19 cellular contexts compared by ENCODE assay signal in genomic region chr3:32963871-32964270, GRCh38. TPM values are rescaled to one million over a fixed set of nuclear protein-coding genes. Genes with fewer than 3 reads are reported as not detected.
DNase-seq lines count a peak whose midpoint lies in the region; ATAC-seq lines count a peak whose summit lies in the region.
"Had no signal": no experiment of that assay in that cellular context is flagged by ENCODE, and none has a peak within 500 bp of the region (broad histone marks: within the 10 kb centered on the region; RNA-seq: fewer than 3 reads in every experiment).

No MANE protein-coding gene starts in this region.

- no peaks in the 10 kb centered on the region for H3K27me3 Mint-ChIP-seq in activated T-cell treated with anti-CD3 and anti-CD28 coated beads, Interleukin-2, amount 50 U/mL, for 24 hours
- H3K27me3 Mint-ChIP-seq in T-helper 2 cell treated with Interferon-gamma antibody and Interleukin-4, amounts not matched to agents 5 μg/mL and 100 μg/mL, for 36 hours (ENCODE audit: low read depth) = no peaks in the 10 kb centered on the region

- H3K14ac ChIP-seq in trophoblast cell (ENCODE audit: low read length) = no peak overlapping the region

- no peak overlapping the region for H4K12ac ChIP-seq in trophoblast cell (ENCODE audit: low read depth, low read length)

- no peak overlapping the region for H3K23ac ChIP-seq in trophoblast cell (ENCODE audit: low read length)

- H4K91ac ChIP-seq in trophoblast cell (ENCODE audit: low read depth, low read length) = no peak overlapping the region

- no peak overlapping the region for H2AK5ac ChIP-seq in trophoblast cell (ENCODE audit: low read length)

- H3K18ac ChIP-seq in trophoblast cell (ENCODE audit: low read length) = no peak overlapping the region

- no peaks in the 10 kb centered on the region for H3K79me2 ChIP-seq in trophoblast cell (ENCODE audit: control insufficient read depth, insufficient read depth, low read length, poor library complexity)

- no peak overlapping the region for H2BK5ac ChIP-seq in trophoblast cell (ENCODE audit: low read depth, low read length, poor library complexity)

- H3K9me3 Mint-ChIP-seq in activated T-cell treated with anti-CD3 and anti-CD28 coated beads, Interleukin-2, amount 50 U/mL, for 24 hours = peaks cover 27% of the 10 kb centered on the region
- H3K9me3 Mint-ChIP-seq in T-helper 2 cell treated with Interferon-gamma antibody and Interleukin-4, amounts not matched to agents 5 μg/mL and 100 μg/mL, for 36 hours = peaks cover 32% of the 10 kb centered on the region
- peaks cover 18 to 22% of the 10 kb centered on the region in 2 donors for H3K9me3 Mint-ChIP-seq in activated naive CD4-positive, alpha-beta T cell treated with anti-CD3 and anti-CD28 coated beads, Interleukin-2, amount 50 U/mL, for 72 hours

- no peaks in the 10 kb centered on the region for H3K36me3 ChIP-seq in trophoblast cell (ENCODE audit: control insufficient read depth in 1 of 2, insufficient read depth in 2 of 2, low read length in 2 of 2)
- H3K36me3 ChIP-seq: esophagus squamous epithelium, upper lobe of right lung had no signal

- no peaks in the 10 kb centered on the region for H3K27me3 ChIP-seq in trophoblast cell (ENCODE audit: insufficient read depth, low read length)
- H3K27me3 ChIP-seq: esophagus squamous epithelium, upper lobe of right lung had no signal

- peak; percentile 67 to 71 for ATAC-seq in activated naive CD4-positive, alpha-beta T cell treated with anti-CD3 and anti-CD28 coated beads, Interleukin-2, amount 50 U/mL, for 72 hours
- ATAC-seq: A549, right cardiac atrium, upper lobe of right lung had no signal

- H3K4me1 ChIP-seq in trophoblast cell (ENCODE audit: control insufficient read depth in 1 of 2, insufficient read depth in 2 of 2, low read length in 2 of 2) = no peaks in the 10 kb centered on the region
- H3K4me1 ChIP-seq: esophagus squamous epithelium had no signal

- no peak overlapping the region for H3K4me3 ChIP-seq in trophoblast cell (ENCODE audit: low read depth, low read length)
- H3K4me3 ChIP-seq: A549, esophagus squamous epithelium, upper lobe of right lung had no signal

- no peak overlapping the region for H3K27ac ChIP-seq in trophoblast cell (ENCODE audit: low read depth, low read length)
- H3K27ac ChIP-seq: A549, C4-2B, esophagus squamous epithelium, KMS-11, upper lobe of right lung had no signal

- no peak overlapping the region for H3K9ac ChIP-seq in trophoblast cell (ENCODE audit: low read length)
- H3K9ac ChIP-seq: KMS-11 had no signal

- no peak overlapping the region for H4K8ac ChIP-seq in trophoblast cell (ENCODE audit: low read depth, low read length)

- no peak overlapping the region for H2BK12ac ChIP-seq in trophoblast cell (ENCODE audit: low read length)

- H3K27ac Mint-ChIP-seq in activated T-cell treated with anti-CD3 and anti-CD28 coated beads, Interleukin-2, amount 50 U/mL, for 24 hours = peak overlapping the region; percentile 64
- H3K27ac Mint-ChIP-seq in T-helper 2 cell treated with Interferon-gamma antibody and Interleukin-4, amounts not matched to agents 5 μg/mL and 100 μg/mL, for 36 hours = peak overlapping the region; percentile 6
- H3K27ac Mint-ChIP-seq in activated naive CD4-positive, alpha-beta T cell treated with anti-CD3 and anti-CD28 coated beads, Interleukin-2, amount 50 U/mL, for 72 hours = no peak overlapping the region
- H3K27ac Mint-ChIP-seq: memory B cell had no signal

- no peak overlapping the region for H3K4me3 Mint-ChIP-seq in activated T-cell treated with anti-CD3 and anti-CD28 coated beads, Interleukin-2, amount 50 U/mL, for 24 hours
- no peak overlapping the region for H3K4me3 Mint-ChIP-seq in T-helper 2 cell treated with Interferon-gamma antibody and Interleukin-4, amounts not matched to agents 5 μg/mL and 100 μg/mL, for 36 hours
- H3K4me3 Mint-ChIP-seq: memory B cell had no signal

- no peak overlapping the region for H3K4me2 ChIP-seq in trophoblast cell (ENCODE audit: low read length)
- H3K4me2 ChIP-seq: A549, KMS-11 had no signal

- H2BK120ac ChIP-seq in trophoblast cell (ENCODE audit: insufficient read depth, low read length, poor library complexity) = no peak overlapping the region

- peaks cover 52% of the 10 kb centered on the region for H3K4me1 Mint-ChIP-seq in activated T-cell treated with anti-CD3 and anti-CD28 coated beads, Interleukin-2, amount 50 U/mL, for 24 hours (ENCODE audit: low read depth)
- peaks cover 51% of the 10 kb centered on the region for H3K4me1 Mint-ChIP-seq in T-helper 2 cell treated with Interferon-gamma antibody and Interleukin-4, amounts not matched to agents 5 μg/mL and 100 μg/mL, for 36 hours (ENCODE audit: low read depth)

- no CpG with 5 or more reads among the region's 3 CpGs for WGBS in trophoblast cell (ENCODE audit: extremely low coverage, insufficient coverage, insufficient read length)

- peaks cover 8% of the 10 kb centered on the region for H3K9me3 ChIP-seq in trophoblast cell (ENCODE audit: insufficient read depth, low read depth, low read length)

- no peak for DNase-seq in activated T-cell treated with anti-CD3 and anti-CD28 coated beads, Interleukin-2, amount 50 U/mL, for 24 hours
- no peak for DNase-seq in activated T-cell treated with anti-CD3 and anti-CD28 coated beads for 4 hours
- peak; percentile 49 for DNase-seq in T-helper 2 cell treated with Interferon-gamma antibody and Interleukin-4, amounts not matched to agents 5 μg/mL and 100 μg/mL, for 36 hours (ENCODE audit: low spot score)
- no peak for DNase-seq in activated naive CD4-positive, alpha-beta T cell treated with anti-CD3 and anti-CD28 coated beads, Interleukin-2, amount 50 U/mL, for 72 hours (ENCODE audit: low spot score in 2 of 2)
- DNase-seq in trophoblast cell = peak; percentile 56 to 85
- DNase-seq in kidney tubule cell (ENCODE audit: low spot score) = no peak
- no peak for DNase-seq in iPS-NIHi7 (ENCODE audit: extremely low spot score)
- no peak for DNase-seq in NCI-H2171 (lab: John Stamatoyannopoulos, UW)
- DNase-seq: amygdala, esophagus squamous epithelium, NCI-H1417 treated with DMSO at 0.1 percent for 48 hours, NCI-H226, right cardiac atrium, SHP77, upper lobe of right lung had no signal

- H3K36me3 Mint-ChIP-seq in activated T-cell treated with anti-CD3 and anti-CD28 coated beads, Interleukin-2, amount 50 U/mL, for 24 hours (ENCODE audit: low read depth) = peaks cover 45% of the 10 kb centered on the region
- H3K36me3 Mint-ChIP-seq in T-helper 2 cell treated with Interferon-gamma antibody and Interleukin-4, amounts not matched to agents 5 μg/mL and 100 μg/mL, for 36 hours (ENCODE audit: low read depth) = peaks cover 57% of the 10 kb centered on the region
- H3K36me3 Mint-ChIP-seq in activated naive CD4-positive, alpha-beta T cell treated with anti-CD3 and anti-CD28 coated beads, Interleukin-2, amount 50 U/mL, for 72 hours = peaks cover 31 to 50% of the 10 kb centered on the region in 2 donors

- H2AFZ ChIP-seq in trophoblast cell (ENCODE audit: insufficient read depth, low read length, poor library complexity) = no peak overlapping the region

- no peak overlapping the region for H3K4ac ChIP-seq in trophoblast cell (ENCODE audit: low read depth, low read length)

- H3K79me1 ChIP-seq in trophoblast cell (ENCODE audit: low read length) = no peaks in the 10 kb centered on the region

RNA-seq across cellular contexts. Expression of gene CCR4, which starts 12.4 kb away (rescaled TPM):
- total RNA-seq in activated naive CD4-positive, alpha-beta T cell treated with anti-CD3 and anti-CD28 coated beads, Interleukin-2, amount 50 U/mL, for 72 hours = 10 to 100 TPM; 19.0 to 38.6 TPM
- 0.01 and 0.06 TPM in 2 replicates for polyA plus RNA-seq in trophoblast cell (2013)
- polyA plus RNA-seq: A549 had no signal

Comparison
In these comparisons a context has a peak if more than half of its experiments do, and no peak if none do; other contexts are left out.
1. DNase-seq: peak in T-helper 2 cell treated with Interferon-gamma antibody and Interleukin-4, amounts not matched to agents 5 μg/mL and 100 μg/mL, for 36 hours (single experiment) and trophoblast cell (2 of 2); none in activated T-cell treated with anti-CD3 and anti-CD28 coated beads, Interleukin-2, amount 50 U/mL, for 24 hours (single experiment), activated T-cell treated with anti-CD3 and anti-CD28 coated beads for 4 hours (single experiment), activated naive CD4-positive, alpha-beta T cell treated with anti-CD3 and anti-CD28 coated beads, Interleukin-2, amount 50 U/mL, for 72 hours (0 of 2), kidney tubule cell (single experiment), iPS-NIHi7 (single experiment) and NCI-H2171 (single experiment).
2. H3K27ac Mint-ChIP-seq: peak in activated T-cell treated with anti-CD3 and anti-CD28 coated beads, Interleukin-2, amount 50 U/mL, for 24 hours (single experiment) and T-helper 2 cell treated with Interferon-gamma antibody and Interleukin-4, amounts not matched to agents 5 μg/mL and 100 μg/mL, for 36 hours (single experiment); none in activated naive CD4-positive, alpha-beta T cell treated with anti-CD3 and anti-CD28 coated beads, Interleukin-2, amount 50 U/mL, for 72 hours (0 of 2).